In the genomic region with DNA sequence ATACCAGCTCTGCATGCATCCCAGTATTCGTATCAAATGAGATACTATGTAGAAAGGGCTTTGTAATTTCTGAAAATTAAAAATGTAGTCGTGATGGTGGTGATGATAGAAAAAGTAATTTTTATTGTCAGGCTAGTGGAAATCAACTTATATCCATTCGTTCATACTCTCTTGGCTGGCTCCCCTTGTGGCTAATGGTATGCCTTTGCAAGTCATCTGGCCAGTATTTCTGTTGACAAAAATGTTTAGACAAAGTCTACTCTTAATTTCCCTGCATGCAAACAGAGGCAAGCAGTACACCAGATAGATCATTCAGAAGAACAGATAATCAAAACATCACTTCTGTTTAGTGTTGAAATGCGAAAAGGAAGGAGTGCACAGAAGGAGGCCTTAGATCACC, we compare ENCODE assay signal across 23 cellular contexts.
"Had no signal": no experiment of that assay in that cellular context is flagged by ENCODE, and none has a peak within 500 bp of the region (broad histone marks: within the 10 kb centered on the region; RNA-seq: fewer than 3 reads in every experiment).

No MANE protein-coding gene starts in this region.

- H3K36me3 Mint-ChIP-seq: activated naive CD8-positive, alpha-beta T cell; naive B cell; stimulated activated effector memory CD8-positive, alpha-beta T cell treated with anti-CD3 and anti-CD28 coated beads, Interleukin-12 subunit alpha, Interleukin-12 subunit beta, amount 100 ng/mL, for 72 hours; WTC11 had no signal

- H3K4me3 ChIP-seq: body of pancreas, colonic mucosa, esophagus muscularis mucosa, mucosa of descending colon, pancreas, right lobe of liver, smooth muscle cell, stomach, testis, upper lobe of left lung had no signal

- ATAC-seq: activated CD4-positive, alpha-beta T cell treated with anti-CD3 and anti-CD28 coated beads for 36 hours; body of pancreas; mucosa of descending colon; pancreas; right lobe of liver; stimulated activated effector memory CD8-positive, alpha-beta T cell treated with anti-CD3 and anti-CD28 coated beads, Interleukin-12 subunit alpha, Interleukin-12 subunit beta, amount 100 ng/mL, for 72 hours; WTC11 had no signal

- FAIRE-seq: pancreas, TTC549 had no signal

- DNase-seq: activated CD4-positive, alpha-beta T cell treated with anti-CD3 and anti-CD28 coated beads for 36 hours; activated CD4-positive, alpha-beta T cell treated with anti-CD3 and anti-CD28 coated beads, Interleukin-2, amount 50 U/mL, for 48 hours; activated T-cell treated with anti-CD3 and anti-CD28 coated beads for 4 hours; body of pancreas; central memory CD4-positive, alpha-beta T cell; colonic mucosa; left ventricle myocardium superior; mucosa of descending colon; naive B cell; pancreas; right lobe of liver; stimulated activated CD4-positive, alpha-beta T cell treated with anti-CD3 and anti-CD28 coated beads, Interleukin-4, amount 100 ng/mL, for 24 hours; stomach; testis; upper lobe of left lung had no signal

- H3K4me1 ChIP-seq: colonic mucosa, right lobe of liver had no signal

- H3K9me3 ChIP-seq: body of pancreas, colonic mucosa, esophagus muscularis mucosa, mucosa of descending colon, neutrophil, pancreas, right lobe of liver, stomach, testis, upper lobe of left lung had no signal

- H3K4me1 Mint-ChIP-seq: stimulated activated effector memory CD8-positive, alpha-beta T cell treated with anti-CD3 and anti-CD28 coated beads, Interleukin-12 subunit alpha, Interleukin-12 subunit beta, amount 100 ng/mL, for 72 hours had no signal

- H3K4me2 ChIP-seq: smooth muscle cell had no signal

- H3K27me3 ChIP-seq: body of pancreas, colonic mucosa, esophagus muscularis mucosa, pancreas, right lobe of liver, stomach, testis, upper lobe of left lung had no signal

- H3K27ac Mint-ChIP-seq: activated CD4-positive, alpha-beta T cell treated with anti-CD3 and anti-CD28 coated beads for 36 hours; activated naive CD8-positive, alpha-beta T cell; stimulated activated effector memory CD8-positive, alpha-beta T cell treated with anti-CD3 and anti-CD28 coated beads, Interleukin-12 subunit alpha, Interleukin-12 subunit beta, amount 100 ng/mL, for 72 hours; T-helper 2 cell treated with Interferon-gamma antibody and Interleukin-4, amounts not matched to agents 5 μg/mL and 100 μg/mL, for 36 hours; WTC11 had no signal

- H3K9me3 Mint-ChIP-seq: naive B cell; stimulated activated effector memory CD8-positive, alpha-beta T cell treated with anti-CD3 and anti-CD28 coated beads, Interleukin-12 subunit alpha, Interleukin-12 subunit beta, amount 100 ng/mL, for 72 hours; T-helper 2 cell treated with Interferon-gamma antibody and Interleukin-4, amounts not matched to agents 5 μg/mL and 100 μg/mL, for 36 hours; WTC11 had no signal

- H3K4me3 Mint-ChIP-seq: activated CD4-positive, alpha-beta T cell treated with anti-CD3 and anti-CD28 coated beads for 36 hours; activated naive CD8-positive, alpha-beta T cell; naive B cell; stimulated activated effector memory CD8-positive, alpha-beta T cell treated with anti-CD3 and anti-CD28 coated beads, Interleukin-12 subunit alpha, Interleukin-12 subunit beta, amount 100 ng/mL, for 72 hours; T-helper 2 cell treated with Interferon-gamma antibody and Interleukin-4, amounts not matched to agents 5 μg/mL and 100 μg/mL, for 36 hours; WTC11 had no signal

- H3K36me3 ChIP-seq: colonic mucosa, esophagus muscularis mucosa, neutrophil, pancreas, right lobe of liver, stomach, upper lobe of left lung had no signal

- H3K27ac ChIP-seq: body of pancreas, colonic mucosa, esophagus muscularis mucosa, neutrophil, pancreas, right lobe of liver, stomach, testis, upper lobe of left lung had no signal
